In the genomic region with DNA sequence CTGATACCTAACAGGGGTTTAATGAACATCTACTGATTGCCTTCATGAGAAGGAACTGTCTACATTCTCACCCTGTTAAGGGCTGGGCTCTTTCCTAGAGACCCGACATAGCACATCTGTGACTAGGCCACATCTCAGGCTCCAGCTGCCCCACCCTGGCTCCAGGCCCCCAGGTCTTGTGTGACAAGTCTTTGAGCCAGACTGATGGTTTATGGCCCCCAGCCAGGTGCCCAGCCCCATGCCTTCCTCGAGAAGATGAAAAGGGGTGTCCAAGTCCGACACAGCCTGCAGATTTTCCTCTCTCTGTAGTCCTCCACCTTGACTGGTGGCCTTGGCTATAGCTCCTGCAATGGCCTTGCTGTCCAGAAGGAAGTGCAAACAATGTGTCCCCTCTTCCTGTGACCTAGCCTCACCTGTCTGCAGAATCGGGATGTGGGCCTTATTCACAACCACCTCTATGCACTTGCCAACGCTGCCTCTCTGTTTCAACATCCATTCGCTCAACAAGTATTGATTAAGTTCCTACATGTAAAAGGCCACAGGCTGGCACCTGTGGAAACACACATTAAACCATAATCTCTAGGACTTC, we compare ENCODE assay signal across 15 cellular contexts. TPM values are rescaled to one million over a fixed set of nuclear protein-coding genes. Genes with fewer than 3 reads are reported as not detected.
A peak's percentile ranks its signal among the peaks of the same experiment; 100 is the strongest.
DNase-seq lines count a peak whose midpoint lies in the region; TF ChIP-seq lines count a peak whose summit lies in the region.
"Had no signal": no experiment of that assay in that cellular context is flagged by ENCODE, and none has a peak within 500 bp of the region (broad histone marks: within the 10 kb centered on the region; RNA-seq: fewer than 3 reads in every experiment).

No MANE protein-coding gene starts in this region.

- H3K4me2 ChIP-seq in mesenchymal stem cell (ENCODE audit: low read length, poor library complexity, severe bottlenecking) = peak overlapping the region; percentile 17

- TF ChIP-seq EP300 in transverse colon (IDR thresholded peaks at IDR 0.05; ENCODE audit: low read depth) = no peak

- H3K4ac ChIP-seq in mesenchymal stem cell (ENCODE audit: low read depth in 1 of 2, low read length in 2 of 2) = no peak overlapping the region

- no peak overlapping the region for H2BK12ac ChIP-seq in mesenchymal stem cell (ENCODE audit: low read length in 2 of 2)

- no peak overlapping the region for H2AK5ac ChIP-seq in mesenchymal stem cell (ENCODE audit: low read length, severe bottlenecking)

- TF ChIP-seq CTCF in brain microvascular endothelial cell (IDR thresholded peaks at IDR 0.05; ENCODE audit: low read depth, low read length, missing control alignments) = no peak
- TF ChIP-seq CTCF in transverse colon (IDR thresholded peaks at IDR 0.05) = no peak

- no peaks in the 10 kb centered on the region for H3K79me1 ChIP-seq in mesenchymal stem cell (replicated peaks; ENCODE audit: low read length, poor library complexity, severe bottlenecking)

- peak overlapping the region; percentile 5 for H3K4me3 Mint-ChIP-seq in T-helper 2 cell treated with Interferon-gamma antibody and Interleukin-4, amounts not matched to agents 5 μg/mL and 100 μg/mL, for 36 hours
- H3K4me3 Mint-ChIP-seq: activated CD8-positive, alpha-beta memory T cell treated with anti-CD3 and anti-CD28 coated beads, Interleukin-2, amount 10 ng/mL, durations not matched to agents 7 days and 5 days; memory B cell had no signal

- H2AFZ ChIP-seq in mesenchymal stem cell (ENCODE audit: low read depth, low read length) = no peak overlapping the region

- H3K27me3 Mint-ChIP-seq in T-helper 2 cell treated with Interferon-gamma antibody and Interleukin-4, amounts not matched to agents 5 μg/mL and 100 μg/mL, for 36 hours (ENCODE audit: low read depth) = peaks cover 1% of the 10 kb centered on the region

- no peak overlapping the region for H2BK120ac ChIP-seq in mesenchymal stem cell (ENCODE audit: low read depth, low read length)

- H3K27me3 ChIP-seq in brain microvascular endothelial cell (replicated peaks) (no peaks in the 10 kb centered on the region), mesenchymal stem cell (ENCODE audit: control insufficient read depth in 1 of 2, insufficient read depth in 1 of 2, low read length in 2 of 2) (no peaks in the 10 kb centered on the region), transverse colon (no peaks in the 10 kb centered on the region)
- H3K27me3 ChIP-seq: thyroid gland had no signal

- H3K4me3 ChIP-seq in brain microvascular endothelial cell (ENCODE audit: low read depth, low read length) (no peak overlapping the region), mesenchymal stem cell (ENCODE audit: insufficient read depth in 1 of 2, low read depth in 1 of 2, low read length in 2 of 2) (peak overlapping the region in 1 of 2 experiments; percentile 48), transverse colon (peak overlapping the region in 1 of 4 donors; percentile 75)
- H3K4me3 ChIP-seq: thyroid gland had no signal

- TF ChIP-seq POLR2A in transverse colon (IDR thresholded peaks at IDR 0.05) = no peak

- no peak overlapping the region for H2BK15ac ChIP-seq in mesenchymal stem cell (ENCODE audit: low read depth, poor library complexity, severe bottlenecking)

- 97% methylated on average over 6 of the region's 6 CpGs for WGBS in mesenchymal stem cell
- WGBS in transverse colon (ENCODE audit: low coverage in 1 of 2), 2 donors = 58 to 100% methylated on average over 2 to 6 of the region's 6 CpGs

- no peak overlapping the region for H3K23ac ChIP-seq in mesenchymal stem cell (ENCODE audit: low read length in 2 of 2)

- H3K4me1 ChIP-seq in mesenchymal stem cell (ENCODE audit: control insufficient read depth, insufficient read depth, low read depth, low read length) (peaks cover 37% of the 10 kb centered on the region), transverse colon (peaks cover 36 to 80% (median 50%) of the 10 kb centered on the region in 4 donors)

- H3K18ac ChIP-seq in mesenchymal stem cell (ENCODE audit: low read depth in 1 of 2, low read length in 2 of 2) = peak overlapping the region in 1 of 2 experiments; percentile 55

- peak overlapping the region; percentile 97 for H3K27ac ChIP-seq in brain microvascular endothelial cell
- H3K27ac ChIP-seq in mesenchymal stem cell (ENCODE audit: low read length, poor library complexity, severe bottlenecking) = peak overlapping the region; percentile 96
- H3K27ac ChIP-seq in transverse colon = peak overlapping the region; percentile 93 to 99 (median 96)

- intact Hi-C loops in transverse colon (cut with DNase I; ENCODE audit: low total_unique reads) (loop anchor here (5.0 kb wide), 3 partner anchors 38 to 117 kb away; no protein-coding TSS in a partner anchor), head of caudate nucleus (cut with DNase I) (no loop called here)

- peak overlapping the region; percentile 48 for H4K91ac ChIP-seq in mesenchymal stem cell (ENCODE audit: low read length)

- peaks cover 79% of the 10 kb centered on the region for H3K36me3 ChIP-seq in brain microvascular endothelial cell (replicated peaks)
- H3K36me3 ChIP-seq in mesenchymal stem cell (ENCODE audit: control insufficient read depth in 1 of 2, insufficient read depth in 2 of 2, low read depth in 1 of 2, low read length in 2 of 2) = peaks cover 44 to 49% of the 10 kb centered on the region in 2 experiments
- H3K36me3 ChIP-seq in transverse colon = no peaks in the 10 kb centered on the region
- H3K36me3 ChIP-seq: thyroid gland had no signal

- in situ Hi-C loops in brain microvascular endothelial cell (cut with HindIII; ENCODE audit: low pct_ligation_motif_present, low sequenced_read_pairs) (no loop called here), transverse colon (cut with MboI; ENCODE audit: low pct_ligation_motif_present in 1 of 4, low pct_unique_long_range_greater_than_20kb in 1 of 4, low sequenced_read_pairs in 3 of 4) (no loop called here)

- peaks cover 48% of the 10 kb centered on the region for H3K36me3 Mint-ChIP-seq in T-helper 2 cell treated with Interferon-gamma antibody and Interleukin-4, amounts not matched to agents 5 μg/mL and 100 μg/mL, for 36 hours (ENCODE audit: low read depth)
- H3K36me3 Mint-ChIP-seq: memory B cell had no signal

- peaks cover 45% of the 10 kb centered on the region for H3K4me1 Mint-ChIP-seq in T-helper 2 cell treated with Interferon-gamma antibody and Interleukin-4, amounts not matched to agents 5 μg/mL and 100 μg/mL, for 36 hours (ENCODE audit: low read depth)
- H3K4me1 Mint-ChIP-seq: memory B cell had no signal

- no peak overlapping the region for H3K27ac Mint-ChIP-seq in T-helper 2 cell treated with Interferon-gamma antibody and Interleukin-4, amounts not matched to agents 5 μg/mL and 100 μg/mL, for 36 hours
- H3K27ac Mint-ChIP-seq: activated CD8-positive, alpha-beta memory T cell treated with anti-CD3 and anti-CD28 coated beads, Interleukin-2, amount 10 ng/mL, durations not matched to agents 7 days and 5 days; memory B cell had no signal

- no peak overlapping the region for H2BK5ac ChIP-seq in mesenchymal stem cell (ENCODE audit: low read depth, low read length, poor library complexity, severe bottlenecking)

- H3K9me3 ChIP-seq in mesenchymal stem cell (ENCODE audit: control insufficient read depth, low read length) (no peaks in the 10 kb centered on the region), transverse colon (no peaks in the 10 kb centered on the region)
- H3K9me3 ChIP-seq: thyroid gland had no signal

- no peak overlapping the region for H4K8ac ChIP-seq in mesenchymal stem cell (ENCODE audit: low read length)

- H3K9ac ChIP-seq in mesenchymal stem cell (ENCODE audit: low read length) = no peak overlapping the region

- H3K14ac ChIP-seq in mesenchymal stem cell (ENCODE audit: low read length in 2 of 2) = no peak overlapping the region

- peaks cover 9% of the 10 kb centered on the region for H3K9me3 Mint-ChIP-seq in T-helper 2 cell treated with Interferon-gamma antibody and Interleukin-4, amounts not matched to agents 5 μg/mL and 100 μg/mL, for 36 hours
- H3K9me3 Mint-ChIP-seq: memory B cell had no signal

- no peak for DNase-seq in T-helper 2 cell treated with Interferon-gamma antibody and Interleukin-4, amounts not matched to agents 5 μg/mL and 100 μg/mL, for 36 hours (ENCODE audit: low spot score)
- DNase-seq in T-helper 2 cell = no peak
- DNase-seq in brain microvascular endothelial cell = no peak
- DNase-seq in mesenchymal stem cell = no peak
- DNase-seq in transverse colon = no peak
- no peak for DNase-seq in nucleus accumbens (lab: John Stamatoyannopoulos, UW)
- no peak for DNase-seq in head of caudate nucleus
- no peak for DNase-seq in AG08396 (ENCODE audit: low spot score)
- DNase-seq: 8988T; activated CD8-positive, alpha-beta memory T cell treated with anti-CD3 and anti-CD28 coated beads, Interleukin-2, amount 10 ng/mL, durations not matched to agents 7 days and 5 days; amygdala; DMS153; NCI-H446 treated with DMSO at 0.1 percent for 48 hours had no signal

RNA-seq across cellular contexts. Expression of gene ACTN1, which starts 4.2 kb away (rescaled TPM):
- 359 TPM for polyA plus RNA-seq in mesenchymal stem cell (2013, experiment 1 of 2)
- 344 TPM for polyA plus RNA-seq in mesenchymal stem cell (2013, experiment 2 of 2)
- 100 to 1,000 TPM; 127 to 403 (median 197) TPM for total RNA-seq in transverse colon
